ENCODE assay signal across 11 cellular contexts in the genomic region with DNA sequence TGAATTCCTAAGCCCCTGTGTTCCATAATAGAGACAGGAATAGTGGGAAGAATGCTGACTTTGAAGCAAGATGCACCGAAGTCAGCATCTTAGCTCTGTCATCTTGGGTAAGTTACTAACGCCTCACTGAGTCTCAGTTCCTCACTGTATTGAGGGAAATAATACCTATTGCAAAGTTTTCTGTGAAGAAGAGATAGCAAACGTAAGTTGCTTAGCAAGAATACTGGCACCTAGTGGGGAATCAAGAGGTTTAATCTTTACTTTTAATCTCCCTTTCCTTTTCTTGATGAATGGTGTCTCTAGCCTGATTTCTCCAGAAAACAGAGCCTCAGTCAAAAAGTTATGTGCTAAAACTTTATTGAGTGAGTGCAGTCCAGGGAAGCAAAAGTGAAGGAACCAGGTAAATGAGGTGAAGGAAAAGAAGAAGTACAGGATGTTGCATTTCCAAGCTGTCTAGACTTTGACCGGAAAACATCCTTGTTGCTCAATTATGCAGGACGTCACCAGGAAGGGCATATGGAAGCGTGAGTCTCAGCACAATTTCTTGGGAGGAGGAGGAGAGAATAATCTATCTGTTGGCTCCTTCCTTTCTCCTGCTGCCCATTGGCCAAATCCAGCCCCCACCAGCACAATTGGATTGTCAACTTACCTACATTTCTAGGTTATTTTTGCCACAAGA.
DNase-seq lines count a peak whose midpoint lies in the region; ATAC-seq and TF ChIP-seq lines count a peak whose summit lies in the region.
"Had no signal": no experiment of that assay in that cellular context is flagged by ENCODE, and none has a peak within 500 bp of the region (broad histone marks: within the 10 kb centered on the region; RNA-seq: fewer than 3 reads in every experiment).

No MANE protein-coding gene starts in this region.

- no peak overlapping the region for H3K27ac ChIP-seq in IMR-90 (ENCODE audit: insufficient read depth, low read length)
- H3K27ac ChIP-seq: dorsolateral prefrontal cortex, uterus had no signal

- H3K4me1 ChIP-seq in IMR-90 (ENCODE audit: control insufficient read depth, insufficient read depth, low read length) = no peaks in the 10 kb centered on the region
- H3K4me1 ChIP-seq: uterus had no signal

- H4K5ac ChIP-seq in IMR-90 (ENCODE audit: low read depth, low read length) = no peak overlapping the region

- no peak overlapping the region for H3K18ac ChIP-seq in IMR-90 (ENCODE audit: low read depth, low read length)

- no peak overlapping the region for H2AK9ac ChIP-seq in IMR-90 (replicated peaks; ENCODE audit: low read depth, low read length, poor library complexity)

- POLR2A ChIA-PET in IMR-90 (lab: Charles Lee; ENCODE audit: unreplicated experiment) = no interaction called here

- H4K91ac ChIP-seq in IMR-90 (ENCODE audit: insufficient read depth, low read depth, low read length) = no peak overlapping the region

- no peaks in the 10 kb centered on the region for H3K9me1 ChIP-seq in IMR-90 (ENCODE audit: insufficient read depth, low read length)

- no peak overlapping the region for H2BK20ac ChIP-seq in IMR-90 (ENCODE audit: low read depth, low read length)

- ATAC-seq in IMR-90 (ENCODE audit: low read depth) (no peak), GM19023 (IDR thresholded peaks at IDR 0.05; ENCODE audit: unreplicated experiment) (no peak), HG02763 (IDR thresholded peaks at IDR 0.05; ENCODE audit: unreplicated experiment) (no peak)

- dilution Hi-C loops in IMR-90 (cut with HindIII; ENCODE audit: low sequenced_read_pairs, unreplicated experiment) = no loop called here

- TF ChIP-seq POLR2A in IMR-90 (IDR thresholded peaks at IDR 0.05; ENCODE audit: low read depth, low read length) = no peak

- no peak overlapping the region for H2AFZ ChIP-seq in IMR-90 (replicated peaks; ENCODE audit: low read length, poor library complexity)

- no CpG with 5 or more reads among the region's 6 CpGs for WGBS in IMR-90 (ENCODE audit: extremely low coverage in 2 of 2, insufficient read length in 1 of 2), 2 experiments

- BruUV-seq in IMR-90 (replicated peaks; lab: Mats Ljungman, UMichigan) = no TSS peak

- H3K56ac ChIP-seq in IMR-90 (ENCODE audit: extremely low read depth, insufficient read depth, low read length) = no peak overlapping the region

- H3K9me3 ChIP-seq in IMR-90 (ENCODE audit: control insufficient read depth, insufficient read depth, low read length) = no peaks in the 10 kb centered on the region
- H3K9me3 ChIP-seq: uterus had no signal

- no peaks in the 10 kb centered on the region for H4K20me1 ChIP-seq in IMR-90 (ENCODE audit: insufficient read depth, low read length)

- H2AK5ac ChIP-seq in IMR-90 (ENCODE audit: low read depth, low read length) = no peak overlapping the region

- H2BK5ac ChIP-seq in IMR-90 (ENCODE audit: low read depth, low read length, poor library complexity, severe bottlenecking) = no peak overlapping the region

- H2BK15ac ChIP-seq in IMR-90 (ENCODE audit: low read depth, low read length) = no peak overlapping the region

- H3K27me3 ChIP-seq in IMR-90 (ENCODE audit: control insufficient read depth, insufficient read depth, low read length) (peaks cover 11% of the 10 kb centered on the region; the same call in 1 of the 2 replicates), kidney epithelial cell (ENCODE audit: control insufficient read depth, insufficient read depth, low read length) (no peaks in the 10 kb centered on the region)
- H3K27me3 ChIP-seq: uterus had no signal

- no peak overlapping the region for H2BK120ac ChIP-seq in IMR-90 (ENCODE audit: low read depth, low read length)

- no peak overlapping the region for H3K9ac ChIP-seq in IMR-90 (ENCODE audit: low read depth, low read length)

- no peak overlapping the region for H3K14ac ChIP-seq in IMR-90 (replicated peaks; ENCODE audit: low read depth, low read length)

- CTCF ChIA-PET in IMR-90 (lab: Yijun Ruan, JAX) = interaction anchor here (3.2 kb wide), 1 partner anchor 174 kb away, joined by 10 read pairs; no protein-coding TSS in a partner anchor

- peak; percentile 19; the same call in 1 of the 2 replicates for TF ChIP-seq CTCF in IMR-90 (conservative IDR thresholded peaks at IDR 0.05; ENCODE audit: low read depth, low read length)
- peak; percentile 12 for TF ChIP-seq CTCF in kidney epithelial cell (IDR thresholded peaks at IDR 0.05; ENCODE audit: insufficient read depth, low read length, poor library complexity, severe bottlenecking)

- no peak overlapping the region for H3K4me2 ChIP-seq in IMR-90 (ENCODE audit: low read depth, low read length)

- TF ChIP-seq RAD21 in IMR-90 (IDR thresholded peaks at IDR 0.05; ENCODE audit: low read length) = no peak

- no peaks in the 10 kb centered on the region for H3K36me3 ChIP-seq in IMR-90 (ENCODE audit: control insufficient read depth, insufficient read depth, low read length)
- no peaks in the 10 kb centered on the region for H3K36me3 ChIP-seq in kidney epithelial cell (ENCODE audit: control insufficient read depth, insufficient read depth, low read length)
- H3K36me3 ChIP-seq: uterus had no signal

- H3K23ac ChIP-seq in IMR-90 (ENCODE audit: low read depth, low read length) = no peak overlapping the region

- DNase-seq in CD1c-positive myeloid dendritic cell (ENCODE audit: extremely low spot score) = peak; percentile 1
- no peak for DNase-seq in IMR-90
- peak; percentile 5 for DNase-seq in amniotic epithelial cell (ENCODE audit: low read depth)
- DNase-seq in kidney epithelial cell (ENCODE audit: low read depth) = no peak
- DNase-seq in cardiac septum (ENCODE audit: low spot score) = no peak
- no peak for DNase-seq in activated naive CD4-positive, alpha-beta T cell treated with anti-CD3 and anti-CD28 coated beads, Interleukin-2, amount 50 U/mL, for 16 hours
- DNase-seq: dorsolateral prefrontal cortex, NCI-H187, uterus had no signal

- no peak overlapping the region for H3K4ac ChIP-seq in IMR-90 (ENCODE audit: low read depth, low read length)

- intact Hi-C loops in IMR-90 (cut with micrococcal nuclease) (no loop called here), cardiac septum (cut with DNase I) (no loop called here)

- in situ Hi-C loops in IMR-90 (cut with MboI; ENCODE audit: low sequenced_read_pairs) = no loop called here

- H3K4me3 ChIP-seq in IMR-90 (ENCODE audit: insufficient read depth, low read depth, low read length) (no peak overlapping the region), kidney epithelial cell (ENCODE audit: low read depth, low read length) (no peak overlapping the region)
- H3K4me3 ChIP-seq: dorsolateral prefrontal cortex, uterus had no signal

- H4K8ac ChIP-seq in IMR-90 (ENCODE audit: low read depth in 2 of 2, low read length in 2 of 2) = no peak overlapping the region

- H3K79me1 ChIP-seq in IMR-90 (ENCODE audit: low read depth in 1 of 2, low read length in 2 of 2) = no peaks in the 10 kb centered on the region

TF ChIP-seq in IMR-90, 13 proteins besides CTCF, POLR2A, EP300 and RAD21:
- TF ChIP-seq, protein P1, sequence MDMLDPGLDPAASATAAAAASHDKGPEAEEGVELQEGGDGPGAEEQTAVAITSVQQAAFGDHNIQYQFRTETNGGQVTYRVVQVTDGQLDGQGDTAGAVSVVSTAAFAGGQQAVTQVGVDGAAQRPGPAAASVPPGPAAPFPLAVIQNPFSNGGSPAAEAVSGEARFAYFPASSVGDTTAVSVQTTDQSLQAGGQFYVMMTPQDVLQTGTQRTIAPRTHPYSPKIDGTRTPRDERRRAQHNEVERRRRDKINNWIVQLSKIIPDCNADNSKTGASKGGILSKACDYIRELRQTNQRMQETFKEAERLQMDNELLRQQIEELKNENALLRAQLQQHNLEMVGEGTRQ (IDR thresholded peaks at IDR 0.05; ENCODE audit: low read depth, low read length) = no peak
- TF ChIP-seq SMC3 (IDR thresholded peaks at IDR 0.05; ENCODE audit: low read depth, low read length) (no peak), MAFK (IDR thresholded peaks at IDR 0.05; ENCODE audit: low read depth, low read length) (no peak), RCOR1 (IDR thresholded peaks at IDR 0.05; ENCODE audit: insufficient replicate concordance, low read length) (no peak), BHLHE40 (IDR thresholded peaks at IDR 0.05; ENCODE audit: low read depth, low read length) (no peak), MXI1 (IDR thresholded peaks at IDR 0.05; ENCODE audit: borderline replicate concordance, low read depth, low read length) (no peak)

Comparison
In these comparisons a context has a peak if more than half of its experiments do, and no peak if none do; other contexts are left out.
1. DNase-seq: peak in CD1c-positive myeloid dendritic cell (single experiment) and amniotic epithelial cell (single experiment); none in IMR-90 (single experiment), kidney epithelial cell (single experiment), cardiac septum (single experiment) and activated naive CD4-positive, alpha-beta T cell treated with anti-CD3 and anti-CD28 coated beads, Interleukin-2, amount 50 U/mL, for 16 hours (single experiment).